20 cellular contexts compared by ENCODE assay signal in the genomic region with DNA sequence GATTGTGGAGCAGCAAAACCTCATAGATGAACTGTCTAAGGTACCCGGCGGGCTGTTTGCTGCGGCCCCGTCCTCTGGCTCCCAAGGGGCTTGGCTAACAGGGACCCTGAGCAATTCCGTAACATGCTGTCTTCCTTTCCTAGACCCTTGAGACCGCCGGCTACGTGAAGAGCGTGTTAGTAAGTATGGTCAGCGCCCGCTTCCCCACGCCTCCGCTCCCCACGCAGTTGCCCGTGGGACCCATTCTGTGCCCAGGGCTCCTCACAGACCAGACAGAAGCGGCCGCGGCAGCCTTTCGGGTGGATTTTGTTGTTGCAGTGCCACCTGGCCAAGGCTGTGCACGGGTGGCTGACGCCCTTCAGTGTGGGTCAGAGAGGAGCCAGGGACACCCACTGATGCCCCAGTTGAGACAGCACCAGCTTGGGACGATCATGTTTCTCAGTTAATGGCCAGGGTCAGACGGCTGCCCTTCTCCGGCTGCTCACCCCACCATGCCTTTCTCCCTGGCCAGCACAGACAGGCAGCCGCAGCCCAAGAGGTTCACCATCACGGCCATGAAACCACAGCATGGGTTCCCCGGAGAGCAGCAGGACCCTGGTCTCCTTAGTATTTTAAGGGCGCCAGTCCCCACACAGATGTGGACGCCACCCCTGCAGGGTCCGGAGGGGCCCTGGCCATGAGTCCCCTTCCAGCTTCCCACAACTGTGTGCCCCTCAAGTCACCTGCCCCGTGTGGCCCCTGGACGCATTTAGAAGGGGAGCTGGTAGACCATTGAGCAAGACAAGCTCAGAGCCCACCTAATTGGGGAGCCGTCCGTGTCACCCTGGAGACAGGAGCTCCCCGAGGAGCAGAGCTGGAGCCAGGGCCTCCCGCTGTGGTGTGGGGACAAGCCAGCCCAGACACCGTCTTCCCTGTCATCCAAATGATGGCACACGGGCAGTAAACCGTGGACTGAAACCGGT. TPM values are rescaled to one million over a fixed set of nuclear protein-coding genes. Genes with fewer than 3 reads are reported as not detected.
DNase-seq lines count a peak whose midpoint lies in the region; ATAC-seq and TF ChIP-seq lines count a peak whose summit lies in the region.
"Had no signal": no experiment of that assay in that cellular context is flagged by ENCODE, and none has a peak within 500 bp of the region (broad histone marks: within the 10 kb centered on the region; RNA-seq: fewer than 3 reads in every experiment).

No MANE protein-coding gene starts in this region.

- H3K4me1 ChIP-seq in RWPE2 (ENCODE audit: insufficient read depth, poor library complexity, severe bottlenecking), result no peaks in the 10 kb centered on the region

- POLR2A ChIA-PET in activated CD4-positive, alpha-beta T cell treated with anti-CD3 and anti-CD28 coated beads for 36 hours (lab: Charles Lee), result no interaction called here

- TF ChIP-seq CTCF in RWPE2 (IDR thresholded peaks at IDR 0.05; ENCODE audit: poor library complexity, severe bottlenecking), result no peak

- no peak overlapping the region for H3K4me3 Mint-ChIP-seq in activated CD4-positive, alpha-beta T cell treated with anti-CD3 and anti-CD28 coated beads for 36 hours
- H3K4me3 Mint-ChIP-seq: CD8-positive, alpha-beta memory T cell had no signal

- intact Hi-C loops in activated CD4-positive, alpha-beta T cell treated with anti-CD3 and anti-CD28 coated beads for 36 hours (cut with DNase I, micrococcal nuclease), result no loop called here
- intact Hi-C loops in posterior vena cava (cut with DNase I), result no loop called here

- no peaks in the 10 kb centered on the region for H3K4me1 Mint-ChIP-seq in activated CD4-positive, alpha-beta T cell treated with anti-CD3 and anti-CD28 coated beads for 36 hours
- H3K4me1 Mint-ChIP-seq: CD8-positive, alpha-beta memory T cell had no signal

- no peak for ATAC-seq in activated CD4-positive, alpha-beta T cell treated with anti-CD3 and anti-CD28 coated beads for 36 hours
- ATAC-seq in RWPE2 (ENCODE audit: low read depth), result no peak
- no peak for ATAC-seq in GM21576 (IDR thresholded peaks at IDR 0.05; ENCODE audit: unreplicated experiment)
- ATAC-seq: Panc1 had no signal

- no peak overlapping the region for H3K27ac ChIP-seq in RWPE2 (ENCODE audit: poor library complexity, severe bottlenecking)
- H3K27ac ChIP-seq: GM23248 had no signal

- peaks cover 7% of the 10 kb centered on the region for H3K27me3 Mint-ChIP-seq in activated CD4-positive, alpha-beta T cell treated with anti-CD3 and anti-CD28 coated beads for 36 hours

- H3K36me3 ChIP-seq in RWPE2 (ENCODE audit: low read depth), result no peaks in the 10 kb centered on the region
- H3K36me3 ChIP-seq: BE2C had no signal

- H3K4me3 ChIP-seq in RWPE2 (ENCODE audit: severe bottlenecking), result no peak overlapping the region
- H3K4me3 ChIP-seq: GM23248 had no signal

- H3K27ac Mint-ChIP-seq in activated CD4-positive, alpha-beta T cell treated with anti-CD3 and anti-CD28 coated beads for 36 hours, result no peak overlapping the region
- H3K27ac Mint-ChIP-seq: CD8-positive, alpha-beta memory T cell had no signal

- no peaks in the 10 kb centered on the region for H3K9me3 ChIP-seq in RWPE2 (ENCODE audit: severe bottlenecking)
- H3K9me3 ChIP-seq: BE2C had no signal

- CTCF ChIA-PET in activated CD4-positive, alpha-beta T cell treated with anti-CD3 and anti-CD28 coated beads for 36 hours (lab: Charles Lee), result interaction anchor here (0.5 kb wide), 1 partner anchor 28 kb away, joined by 3 read pairs; no protein-coding TSS in a partner anchor

- H3K27me3 ChIP-seq in RWPE2 (ENCODE audit: insufficient read depth, poor library complexity, severe bottlenecking), result no peaks in the 10 kb centered on the region
- H3K27me3 ChIP-seq: BE2C had no signal

- peak; percentile 2 for DNase-seq in activated CD4-positive, alpha-beta T cell treated with anti-CD3 and anti-CD28 coated beads for 36 hours
- DNase-seq in activated CD4-positive, alpha-beta T cell treated with anti-CD3 and anti-CD28 coated beads, Interleukin-2, amount 50 U/mL, for 4 hours, result no peak
- peak; percentile 44 for DNase-seq in RWPE2 (ENCODE audit: low spot score)
- DNase-seq in left kidney (ENCODE audit: low read depth, low spot score), result peak; percentile 80
- peak; percentile 68 for DNase-seq in posterior vena cava (ENCODE audit: low spot score)
- no peak for DNase-seq in NCI-H2227 (lab: John Stamatoyannopoulos, UW; ENCODE audit: unreplicated experiment)
- DNase-seq in ecto neural progenitor cell (ENCODE audit: low spot score), result no peak
- DNase-seq: 8988T, BE2C, DMS79, GM23248, HCEC 1CT, NCI-H1048, NCI-H146, NCI-H2081 treated with DMSO at 0.1 percent for 48 hours, NCI-H2227 treated with DMSO at 0.1 percent for 48 hours, NCI-H524 treated with DMSO at 0.1 percent for 48 hours had no signal

- H3K36me3 Mint-ChIP-seq in activated CD4-positive, alpha-beta T cell treated with anti-CD3 and anti-CD28 coated beads for 36 hours (ENCODE audit: low read depth), result no peaks in the 10 kb centered on the region
- H3K36me3 Mint-ChIP-seq: CD8-positive, alpha-beta memory T cell had no signal

- H3K9me3 Mint-ChIP-seq in activated CD4-positive, alpha-beta T cell treated with anti-CD3 and anti-CD28 coated beads for 36 hours (ENCODE audit: low read depth), result no peaks in the 10 kb centered on the region
- H3K9me3 Mint-ChIP-seq: CD8-positive, alpha-beta memory T cell had no signal

RNA-seq across cellular contexts. Expression of gene DPYSL4, which starts 49.4 kb away (rescaled TPM):
- 10 to 100 TPM; 15.0 to 15.2 TPM for total RNA-seq in activated CD4-positive, alpha-beta T cell treated with anti-CD3 and anti-CD28 coated beads for 36 hours
- total RNA-seq in posterior vena cava, result 1 to 10 TPM; 1.4 to 2.1 TPM

Comparison
In these comparisons a context has a peak if more than half of its experiments do, and no peak if none do; other contexts are left out.
1. DNase-seq: peak in activated CD4-positive, alpha-beta T cell treated with anti-CD3 and anti-CD28 coated beads for 36 hours (single experiment), RWPE2 (single experiment), left kidney (single experiment) and posterior vena cava (single experiment); none in activated CD4-positive, alpha-beta T cell treated with anti-CD3 and anti-CD28 coated beads, Interleukin-2, amount 50 U/mL, for 4 hours (0 of 2), NCI-H2227 (single experiment) and ecto neural progenitor cell (single experiment).
2. RNA of gene DPYSL4, which starts 49.4 kb away (total RNA-seq): 15.0 to 15.2 TPM in activated CD4-positive, alpha-beta T cell treated with anti-CD3 and anti-CD28 coated beads for 36 hours; 1.4 to 2.1 TPM in posterior vena cava; every median in the first group is over 4 times any median in the second.